1 cellular context compared by ENCODE assay signal in the genomic region with DNA sequence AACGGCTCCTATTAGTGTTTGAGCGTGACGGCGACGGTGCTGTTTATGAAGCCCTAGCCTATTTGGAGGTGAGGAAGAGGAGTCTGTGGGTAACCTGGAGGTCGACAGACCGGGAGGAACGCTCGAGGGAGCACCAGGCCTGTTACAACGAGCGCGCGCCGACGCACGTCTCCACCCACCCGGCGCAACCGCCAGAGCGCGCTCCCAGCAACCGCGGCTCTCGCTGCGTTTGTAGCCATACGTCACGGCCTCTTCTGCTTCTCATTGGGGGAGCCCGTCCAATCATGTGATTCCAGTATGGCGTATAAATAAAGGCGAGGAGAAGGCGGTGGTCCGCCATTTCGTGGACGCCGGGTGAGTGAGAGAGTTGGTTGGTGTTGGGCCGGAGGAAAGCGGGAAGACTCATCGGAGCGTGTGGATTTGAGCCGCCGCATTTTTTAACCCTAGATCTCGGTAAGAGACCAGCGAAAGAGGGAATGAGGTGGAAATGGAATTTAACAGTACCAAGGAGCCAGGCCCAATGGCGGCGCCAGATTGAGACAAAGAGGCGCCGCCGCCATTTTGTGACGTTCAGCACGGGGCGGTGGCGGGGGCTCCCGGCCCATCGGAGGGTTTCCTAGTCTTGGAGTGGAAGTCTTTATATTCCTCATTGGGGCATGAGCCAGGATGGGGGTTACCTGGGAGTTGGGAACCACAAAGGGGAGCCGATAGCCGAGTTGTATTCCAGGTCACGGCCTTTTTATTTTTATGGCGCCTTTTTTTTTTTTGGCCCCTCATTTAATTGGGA.
TF ChIP-seq lines count a peak whose summit lies in the region.

A gene (plus strand): TSS at position 334 of the 787 bp plus-strand sequence. CDS start 2,401 bp downstream, outside the sequence.

TF ChIP-seq in HEK293, 187 proteins besides CTCF, POLR2A, EP300 and RAD21 (continued from another document and continues in another):
- TF ChIP-seq, protein P1, sequence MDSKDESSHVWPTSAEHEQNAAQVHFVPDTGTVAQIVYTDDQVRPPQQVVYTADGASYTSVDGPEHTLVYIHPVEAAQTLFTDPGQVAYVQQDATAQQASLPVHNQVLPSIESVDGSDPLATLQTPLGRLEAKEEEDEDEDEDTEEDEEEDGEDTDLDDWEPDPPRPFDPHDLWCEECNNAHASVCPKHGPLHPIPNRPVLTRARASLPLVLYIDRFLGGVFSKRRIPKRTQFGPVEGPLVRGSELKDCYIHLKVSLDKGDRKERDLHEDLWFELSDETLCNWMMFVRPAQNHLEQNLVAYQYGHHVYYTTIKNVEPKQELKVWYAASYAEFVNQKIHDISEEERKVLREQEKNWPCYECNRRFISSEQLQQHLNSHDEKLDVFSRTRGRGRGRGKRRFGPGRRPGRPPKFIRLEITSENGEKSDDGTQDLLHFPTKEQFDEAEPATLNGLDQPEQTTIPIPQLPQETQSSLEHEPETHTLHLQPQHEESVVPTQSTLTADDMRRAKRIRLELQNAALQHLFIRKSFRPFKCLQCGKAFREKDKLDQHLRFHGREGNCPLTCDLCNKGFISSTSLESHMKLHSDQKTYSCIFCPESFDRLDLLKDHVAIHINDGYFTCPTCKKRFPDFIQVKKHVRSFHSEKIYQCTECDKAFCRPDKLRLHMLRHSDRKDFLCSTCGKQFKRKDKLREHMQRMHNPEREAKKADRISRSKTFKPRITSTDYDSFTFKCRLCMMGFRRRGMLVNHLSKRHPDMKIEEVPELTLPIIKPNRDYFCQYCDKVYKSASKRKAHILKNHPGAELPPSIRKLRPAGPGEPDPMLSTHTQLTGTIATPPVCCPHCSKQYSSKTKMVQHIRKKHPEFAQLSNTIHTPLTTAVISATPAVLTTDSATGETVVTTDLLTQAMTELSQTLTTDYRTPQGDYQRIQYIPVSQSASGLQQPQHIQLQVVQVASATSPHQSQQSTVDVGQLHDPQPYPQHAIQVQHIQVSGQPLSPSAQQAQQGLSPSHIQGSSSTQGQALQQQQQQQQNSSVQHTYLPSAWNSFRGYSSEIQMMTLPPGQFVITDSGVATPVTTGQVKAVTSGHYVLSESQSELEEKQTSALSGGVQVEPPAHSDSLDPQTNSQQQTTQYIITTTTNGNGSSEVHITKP (tag by site-specific recombination; IDR thresholded peaks at IDR 0.05), result no peak; the same call in 1 of the 2 replicates
- TF ChIP-seq ZNF658 (tag by site-specific recombination; IDR thresholded peaks at IDR 0.05) (no peak), ZNF530 (tag by site-specific recombination; IDR thresholded peaks at IDR 0.05; ENCODE audit: low read depth) (no peak), KLF16 (tag by site-specific recombination; IDR thresholded peaks at IDR 0.05) (peak; percentile 70; the same call in 1 of the 2 replicates), ZNF529 (tag by site-specific recombination; IDR thresholded peaks at IDR 0.05; ENCODE audit: insufficient replicate concordance) (no peak), ZEB2 (tag by site-specific recombination; IDR thresholded peaks at IDR 0.05) (peak; percentile 81), ZNF146 (tag by site-specific recombination; IDR thresholded peaks at IDR 0.05) (peak; percentile 34; the same call in 1 of the 2 replicates), ZNF629 (tag by site-specific recombination; IDR thresholded peaks at IDR 0.05) (peak; percentile 92), SP3 (tag by site-specific recombination; IDR thresholded peaks at IDR 0.05) (no peak; the same call in none of the 2 replicates), ZNF366 (tag by site-specific recombination; conservative IDR thresholded peaks at IDR 0.05) (peak; percentile 86), SALL2 (tag by site-specific recombination; IDR thresholded peaks at IDR 0.05; ENCODE audit: borderline replicate concordance) (no peak), ZSCAN30 (tag by site-specific recombination; IDR thresholded peaks at IDR 0.05) (peak; percentile 93), ZNF426 (tag by site-specific recombination; IDR thresholded peaks at IDR 0.05) (no peak), BCL11B (tag by site-specific recombination; IDR thresholded peaks at IDR 0.05; ENCODE audit: low read depth) (no peak), GFI1B (tag by site-specific recombination; IDR thresholded peaks at IDR 0.05) (peak; percentile 77), ZNF311 (tag by site-specific recombination; IDR thresholded peaks at IDR 0.05; ENCODE audit: borderline replicate concordance) (no peak), ZNF140 (tag by site-specific recombination; IDR thresholded peaks at IDR 0.05) (no peak), KLF10 (tag by site-specific recombination; IDR thresholded peaks at IDR 0.05) (peak; percentile 65; the same call in 1 of the 2 replicates), SCRT2 (tag by site-specific recombination; IDR thresholded peaks at IDR 0.05) (peak; percentile 52), ZNF391 (tag by site-specific recombination; IDR thresholded peaks at IDR 0.05; ENCODE audit: borderline replicate concordance, low read depth) (peak; percentile 91; the same call in 1 of the 2 replicates), SP2 (tag by site-specific recombination; IDR thresholded peaks at IDR 0.05) (peak; percentile 80), ZNF16 (tag by site-specific recombination; IDR thresholded peaks at IDR 0.05; ENCODE audit: low read depth) (no peak), OVOL3 (tag by site-specific recombination; IDR thresholded peaks at IDR 0.05) (peak; percentile 42; the same call in 1 of the 2 replicates), SCRT1 (tag by site-specific recombination; IDR thresholded peaks at IDR 0.05; ENCODE audit: borderline replicate concordance) (no peak), ZBTB7A (tag by site-specific recombination; IDR thresholded peaks at IDR 0.05; ENCODE audit: low read depth) (peak; percentile 91; the same call in 1 of the 2 replicates), ZNF555 (tag by site-specific recombination; conservative IDR thresholded peaks at IDR 0.05) (no peak), ZNF654 (tag by site-specific recombination; IDR thresholded peaks at IDR 0.05; ENCODE audit: low read depth) (peak; percentile 10; the same call in 1 of the 2 replicates), ZNF133 (tag by site-specific recombination; IDR thresholded peaks at IDR 0.05) (no peak), ZNF121 (tag by site-specific recombination; IDR thresholded peaks at IDR 0.05) (peak; percentile 43; the same call in 1 of the 2 replicates), ZNF776 (tag by site-specific recombination; IDR thresholded peaks at IDR 0.05; ENCODE audit: borderline replicate concordance) (no peak), ZNF138 (tag by site-specific recombination; IDR thresholded peaks at IDR 0.05; ENCODE audit: borderline replicate concordance) (no peak), ZNF558 (tag by site-specific recombination; IDR thresholded peaks at IDR 0.05) (0 out of 2 replicates have a peak, but pooled peaks have one; percentile 16), ZNF169 (tag by site-specific recombination; IDR thresholded peaks at IDR 0.05) (no peak), ZBTB17 (tag by site-specific recombination; IDR thresholded peaks at IDR 0.05) (peak; percentile 73), ZNF560 (tag by site-specific recombination; IDR thresholded peaks at IDR 0.05; ENCODE audit: borderline replicate concordance) (no peak), KLF8 (tag by site-specific recombination; IDR thresholded peaks at IDR 0.05) (peak; percentile 85), ZNF202 (tag by site-specific recombination; IDR thresholded peaks at IDR 0.05; ENCODE audit: borderline replicate concordance) (no peak), RBAK (tag by site-specific recombination; IDR thresholded peaks at IDR 0.05) (no peak), HOXC10 (CRISPR knock-in tag; IDR thresholded peaks at IDR 0.05) (no peak), ZNF2 (tag by site-specific recombination; IDR thresholded peaks at IDR 0.05) (peak; percentile 87), HOXD13 (CRISPR knock-in tag; IDR thresholded peaks at IDR 0.05; ENCODE audit: borderline replicate concordance) (no peak), ZBTB21 (tag by site-specific recombination; IDR thresholded peaks at IDR 0.05) (peak; percentile 85), ZNF830 (tag by site-specific recombination; IDR thresholded peaks at IDR 0.05; ENCODE audit: low read depth) (no peak), ZNF610 (tag by site-specific recombination; IDR thresholded peaks at IDR 0.05; ENCODE audit: borderline replicate concordance) (peak; percentile 44; the same call in 1 of the 2 replicates), ZNF433 (tag by site-specific recombination; IDR thresholded peaks at IDR 0.05; ENCODE audit: low read depth) (no peak), BCL11A (tag by site-specific recombination; IDR thresholded peaks at IDR 0.05; ENCODE audit: low read depth) (no peak), ZNF223 (tag by site-specific recombination; IDR thresholded peaks at IDR 0.05) (no peak), ZNF302 (tag by site-specific recombination; IDR thresholded peaks at IDR 0.05; ENCODE audit: low read depth) (no peak), ZNF585B (tag by site-specific recombination; IDR thresholded peaks at IDR 0.05) (no peak), ZBTB8A (tag by site-specific recombination; IDR thresholded peaks at IDR 0.05) (peak; percentile 52; the same call in 1 of the 2 replicates), ZNF600 (tag by site-specific recombination; IDR thresholded peaks at IDR 0.05) (peak; percentile 66; the same call in 1 of the 2 replicates)
- TF ChIP-seq, protein P2, sequence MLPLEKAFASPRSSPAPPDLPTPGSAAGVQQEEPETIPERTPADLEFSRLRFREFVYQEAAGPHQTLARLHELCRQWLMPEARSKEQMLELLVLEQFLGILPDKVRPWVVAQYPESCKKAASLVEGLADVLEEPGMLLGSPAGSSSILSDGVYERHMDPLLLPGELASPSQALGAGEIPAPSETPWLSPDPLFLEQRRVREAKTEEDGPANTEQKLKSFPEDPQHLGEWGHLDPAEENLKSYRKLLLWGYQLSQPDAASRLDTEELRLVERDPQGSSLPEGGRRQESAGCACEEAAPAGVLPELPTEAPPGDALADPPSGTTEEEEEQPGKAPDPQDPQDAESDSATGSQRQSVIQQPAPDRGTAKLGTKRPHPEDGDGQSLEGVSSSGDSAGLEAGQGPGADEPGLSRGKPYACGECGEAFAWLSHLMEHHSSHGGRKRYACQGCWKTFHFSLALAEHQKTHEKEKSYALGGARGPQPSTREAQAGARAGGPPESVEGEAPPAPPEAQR (tag by site-specific recombination; IDR thresholded peaks at IDR 0.05), result peak; percentile 78; the same call in 1 of the 2 replicates
- TF ChIP-seq, protein P3, sequence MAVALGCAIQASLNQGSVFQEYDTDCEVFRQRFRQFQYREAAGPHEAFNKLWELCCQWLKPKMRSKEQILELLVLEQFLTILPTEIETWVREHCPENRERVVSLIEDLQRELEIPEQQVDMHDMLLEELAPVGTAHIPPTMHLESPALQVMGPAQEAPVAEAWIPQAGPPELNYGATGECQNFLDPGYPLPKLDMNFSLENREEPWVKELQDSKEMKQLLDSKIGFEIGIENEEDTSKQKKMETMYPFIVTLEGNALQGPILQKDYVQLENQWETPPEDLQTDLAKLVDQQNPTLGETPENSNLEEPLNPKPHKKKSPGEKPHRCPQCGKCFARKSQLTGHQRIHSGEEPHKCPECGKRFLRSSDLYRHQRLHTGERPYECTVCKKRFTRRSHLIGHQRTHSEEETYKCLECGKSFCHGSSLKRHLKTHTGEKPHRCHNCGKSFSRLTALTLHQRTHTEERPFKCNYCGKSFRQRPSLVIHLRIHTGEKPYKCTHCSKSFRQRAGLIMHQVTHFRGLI (tag by site-specific recombination; IDR thresholded peaks at IDR 0.05), result peak; percentile 22; the same call in 1 of the 2 replicates
- TF ChIP-seq, protein P4, sequence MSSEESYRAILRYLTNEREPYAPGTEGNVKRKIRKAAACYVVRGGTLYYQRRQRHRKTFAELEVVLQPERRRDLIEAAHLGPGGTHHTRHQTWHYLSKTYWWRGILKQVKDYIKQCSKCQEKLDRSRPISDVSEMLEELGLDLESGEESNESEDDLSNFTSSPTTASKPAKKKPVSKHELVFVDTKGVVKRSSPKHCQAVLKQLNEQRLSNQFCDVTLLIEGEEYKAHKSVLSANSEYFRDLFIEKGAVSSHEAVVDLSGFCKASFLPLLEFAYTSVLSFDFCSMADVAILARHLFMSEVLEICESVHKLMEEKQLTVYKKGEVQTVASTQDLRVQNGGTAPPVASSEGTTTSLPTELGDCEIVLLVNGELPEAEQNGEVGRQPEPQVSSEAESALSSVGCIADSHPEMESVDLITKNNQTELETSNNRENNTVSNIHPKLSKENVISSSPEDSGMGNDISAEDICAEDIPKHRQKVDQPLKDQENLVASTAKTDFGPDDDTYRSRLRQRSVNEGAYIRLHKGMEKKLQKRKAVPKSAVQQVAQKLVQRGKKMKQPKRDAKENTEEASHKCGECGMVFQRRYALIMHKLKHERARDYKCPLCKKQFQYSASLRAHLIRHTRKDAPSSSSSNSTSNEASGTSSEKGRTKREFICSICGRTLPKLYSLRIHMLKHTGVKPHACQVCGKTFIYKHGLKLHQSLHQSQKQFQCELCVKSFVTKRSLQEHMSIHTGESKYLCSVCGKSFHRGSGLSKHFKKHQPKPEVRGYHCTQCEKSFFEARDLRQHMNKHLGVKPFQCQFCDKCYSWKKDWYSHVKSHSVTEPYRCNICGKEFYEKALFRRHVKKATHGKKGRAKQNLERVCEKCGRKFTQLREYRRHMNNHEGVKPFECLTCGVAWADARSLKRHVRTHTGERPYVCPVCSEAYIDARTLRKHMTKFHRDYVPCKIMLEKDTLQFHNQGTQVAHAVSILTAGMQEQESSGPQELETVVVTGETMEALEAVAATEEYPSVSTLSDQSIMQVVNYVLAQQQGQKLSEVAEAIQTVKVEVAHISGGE (tag by site-specific recombination; conservative IDR thresholded peaks at IDR 0.05; ENCODE audit: low read depth), result peak; percentile 84
- TF ChIP-seq, protein P5, sequence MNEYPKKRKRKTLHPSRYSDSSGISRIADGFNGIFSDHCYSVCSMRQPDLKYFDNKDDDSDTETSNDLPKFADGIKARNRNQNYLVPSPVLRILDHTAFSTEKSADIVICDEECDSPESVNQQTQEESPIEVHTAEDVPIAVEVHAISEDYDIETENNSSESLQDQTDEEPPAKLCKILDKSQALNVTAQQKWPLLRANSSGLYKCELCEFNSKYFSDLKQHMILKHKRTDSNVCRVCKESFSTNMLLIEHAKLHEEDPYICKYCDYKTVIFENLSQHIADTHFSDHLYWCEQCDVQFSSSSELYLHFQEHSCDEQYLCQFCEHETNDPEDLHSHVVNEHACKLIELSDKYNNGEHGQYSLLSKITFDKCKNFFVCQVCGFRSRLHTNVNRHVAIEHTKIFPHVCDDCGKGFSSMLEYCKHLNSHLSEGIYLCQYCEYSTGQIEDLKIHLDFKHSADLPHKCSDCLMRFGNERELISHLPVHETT (tag by site-specific recombination; IDR thresholded peaks at IDR 0.05), result peak; percentile 77
- TF ChIP-seq, protein P6, sequence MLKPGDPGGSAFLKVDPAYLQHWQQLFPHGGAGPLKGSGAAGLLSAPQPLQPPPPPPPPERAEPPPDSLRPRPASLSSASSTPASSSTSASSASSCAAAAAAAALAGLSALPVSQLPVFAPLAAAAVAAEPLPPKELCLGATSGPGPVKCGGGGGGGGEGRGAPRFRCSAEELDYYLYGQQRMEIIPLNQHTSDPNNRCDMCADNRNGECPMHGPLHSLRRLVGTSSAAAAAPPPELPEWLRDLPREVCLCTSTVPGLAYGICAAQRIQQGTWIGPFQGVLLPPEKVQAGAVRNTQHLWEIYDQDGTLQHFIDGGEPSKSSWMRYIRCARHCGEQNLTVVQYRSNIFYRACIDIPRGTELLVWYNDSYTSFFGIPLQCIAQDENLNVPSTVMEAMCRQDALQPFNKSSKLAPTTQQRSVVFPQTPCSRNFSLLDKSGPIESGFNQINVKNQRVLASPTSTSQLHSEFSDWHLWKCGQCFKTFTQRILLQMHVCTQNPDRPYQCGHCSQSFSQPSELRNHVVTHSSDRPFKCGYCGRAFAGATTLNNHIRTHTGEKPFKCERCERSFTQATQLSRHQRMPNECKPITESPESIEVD (tag by site-specific recombination; IDR thresholded peaks at IDR 0.05), result no peak
